ENCODE assay signal across 7 cellular contexts in the genomic region with DNA sequence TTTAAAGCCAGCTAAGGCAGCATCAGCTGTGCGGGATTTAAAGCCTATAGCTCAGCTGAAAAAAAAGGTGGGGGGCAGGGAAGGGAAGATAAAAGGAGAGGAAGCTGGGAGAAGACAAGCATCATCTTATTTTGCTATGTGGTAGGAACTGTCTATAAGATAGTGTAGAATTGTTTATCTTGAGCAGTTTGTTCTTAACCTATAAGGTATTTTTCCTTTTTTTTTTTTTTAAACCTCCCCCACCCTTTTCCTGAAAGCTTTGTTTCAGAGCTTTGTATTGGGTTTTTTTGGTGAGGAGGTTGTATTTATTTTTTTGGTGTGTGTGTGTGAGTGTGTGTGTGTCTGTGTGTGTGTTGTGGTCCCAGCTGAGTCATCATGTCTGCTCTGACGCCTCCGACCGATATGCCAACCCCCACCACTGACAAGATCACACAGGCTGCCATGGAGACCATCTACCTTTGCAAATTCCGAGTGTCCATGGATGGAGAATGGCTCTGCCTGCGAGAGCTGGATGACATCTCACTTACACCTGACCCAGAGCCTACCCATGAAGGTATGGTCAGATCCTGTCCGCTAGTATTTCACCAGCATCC. TPM values are rescaled to one million over a fixed set of nuclear protein-coding genes. Genes with fewer than 3 reads are reported as not detected.
DNase-seq lines count a peak whose midpoint lies in the region; ATAC-seq, FAIRE-seq and TF ChIP-seq lines count a peak whose summit lies in the region.

No MANE protein-coding gene starts in this region.

- peaks cover 0 to 3% (median 0%) of the 10 kb centered on the region in 5 donors for H3K36me3 Mint-ChIP-seq in naive thymus-derived CD4-positive, alpha-beta T cell

- peak overlapping the region; percentile 23 to 84 (median 75) for H3K27ac Mint-ChIP-seq in naive thymus-derived CD4-positive, alpha-beta T cell

- BruUV-seq in HCT116 (replicated peaks; lab: Mats Ljungman, UMichigan) = TSS peak; percentile 9

- no peak for DNase-seq in HCT116 (ENCODE audit: low read depth, low spot score)
- DNase-seq in SK-N-SH = peak; percentile 57
- DNase-seq in choroid plexus epithelial cell (ENCODE audit: low read depth) = peak; percentile 82
- DNase-seq in naive thymus-derived CD4-positive, alpha-beta T cell = peak in 3 of 9 donors; percentile 26 to 38 (median 31)
- peak; percentile 33 for DNase-seq in urothelium cell line (ENCODE audit: low spot score)

- FAIRE-seq in urothelium cell line (lab: Jason Lieb, UNC) = no peak

- POLR2A ChIA-PET in HCT116 (lab: Charles Lee) (no interaction called here), SK-N-SH (lab: Yijun Ruan, JAX) (interaction anchor here (0.6 to 2.1 kb wide), 8 partner anchors 10 to 316 kb away, joined by 3 to 20 read pairs (median 4); partner anchors contain the start of genes GRSF1, MOB1B and UTP3)
- POLR2A ChIA-PET in naive thymus-derived CD4-positive, alpha-beta T cell (lab: Charles Lee) = interaction anchor here (1.0 to 4.1 kb wide), 7 partner anchors 10 to 34 kb away, joined by 5 to 20 read pairs (median 11); partner anchors contain the start of gene UTP3

- no peaks in the 10 kb centered on the region for H3K9me3 ChIP-seq in HCT116 (ENCODE audit: control insufficient read depth in 1 of 2, insufficient read depth in 1 of 2, low read depth in 1 of 2, low read length in 2 of 2)
- no peaks in the 10 kb centered on the region for H3K9me3 ChIP-seq in SK-N-SH
- no peaks in the 10 kb centered on the region for H3K9me3 ChIP-seq in naive thymus-derived CD4-positive, alpha-beta T cell (ENCODE audit: control insufficient read depth in 2 of 3, low read length in 3 of 3)

- no peak for TF ChIP-seq RAD21 in HCT116 (IDR thresholded peaks at IDR 0.05; ENCODE audit: low read depth)
- no peak for TF ChIP-seq RAD21 in SK-N-SH (IDR thresholded peaks at IDR 0.05; ENCODE audit: low read length)

- WGBS in SK-N-SH (ENCODE audit: low lambda C conversion rate) = 9% methylated on average over 5 of the region's 7 CpGs

- H3K9me3 Mint-ChIP-seq in naive thymus-derived CD4-positive, alpha-beta T cell = no peaks in the 10 kb centered on the region

- H3K4me3 Mint-ChIP-seq in naive thymus-derived CD4-positive, alpha-beta T cell = peak overlapping the region; percentile 29 to 64 (median 54)

- H3K36me3 ChIP-seq in HCT116 (ENCODE audit: control insufficient read depth in 1 of 2, insufficient read depth in 2 of 2, low read length in 2 of 2) (no peaks in the 10 kb centered on the region), SK-N-SH (replicated peaks in 1 of 2; ENCODE audit: control insufficient read depth in 1 of 2, insufficient read depth in 2 of 2, low read length in 1 of 2) (peaks cover 5 to 23% of the 10 kb centered on the region in 2 experiments)
- no peaks in the 10 kb centered on the region for H3K36me3 ChIP-seq in naive thymus-derived CD4-positive, alpha-beta T cell (ENCODE audit: control insufficient read depth in 2 of 3, insufficient read depth in 3 of 3, low read length in 3 of 3)

- H2AFZ ChIP-seq in HCT116 (ENCODE audit: low read depth, low read length, poor library complexity, severe bottlenecking) = no peak overlapping the region
- H2AFZ ChIP-seq in SK-N-SH (ENCODE audit: low read depth) = peak overlapping the region; percentile 61

- TF ChIP-seq CTCF in HCT116 (IDR thresholded peaks at IDR 0.05 in 2 of 3, conservative IDR thresholded peaks at IDR 0.05 in 1 of 3; ENCODE audit: borderline replicate concordance in 1 of 3, insufficient read depth in 1 of 3, low read depth in 2 of 3, low read length in 2 of 3) (no peak), SK-N-SH (IDR thresholded peaks at IDR 0.05) (no peak), choroid plexus epithelial cell (conservative IDR thresholded peaks at IDR 0.05; ENCODE audit: low read depth, low read length) (no peak)

- H3K9me2 ChIP-seq in HCT116 (ENCODE audit: insufficient read depth) (no peaks in the 10 kb centered on the region), SK-N-SH (no peaks in the 10 kb centered on the region)

- H3F3A ChIP-seq in SK-N-SH (replicated peaks; ENCODE audit: insufficient read depth) = peaks cover 9% of the 10 kb centered on the region

- CTCF ChIA-PET in HCT116 (lab: Charles Lee) (interaction anchor here (1.8 kb wide), 1 partner anchor 13 kb away, joined by 10 read pairs; no protein-coding TSS in a partner anchor), SK-N-SH (lab: Yijun Ruan, JAX) (interaction anchor here (0.7 to 2.3 kb wide), 6 partner anchors 14 to 116 kb away, joined by 3 to 9 read pairs (median 3); partner anchors contain the start of gene UTP3)
- CTCF ChIA-PET in naive thymus-derived CD4-positive, alpha-beta T cell (lab: Charles Lee) = interaction anchor here (1.0 to 2.7 kb wide), 5 partner anchors 12 to 29 kb away, joined by 3 to 9 read pairs (median 3); no protein-coding TSS in a partner anchor

- H4K20me1 ChIP-seq in HCT116 (ENCODE audit: insufficient read depth) (no peaks in the 10 kb centered on the region), SK-N-SH (ENCODE audit: insufficient read depth) (peaks cover 14% of the 10 kb centered on the region; the same call in 1 of the 2 replicates)

- peaks cover 0 to 3% (median 0%) of the 10 kb centered on the region in 5 donors for H3K27me3 Mint-ChIP-seq in naive thymus-derived CD4-positive, alpha-beta T cell

- no peak for TF ChIP-seq POLR2A in HCT116 (IDR thresholded peaks at IDR 0.05; ENCODE audit: borderline replicate concordance, extremely low read depth, insufficient read depth, insufficient read length)

- H3K4me1 Mint-ChIP-seq in naive thymus-derived CD4-positive, alpha-beta T cell = peaks cover 12 to 36% (median 23%) of the 10 kb centered on the region in 7 donors

- no peak for TF ChIP-seq EP300 in SK-N-SH (IDR thresholded peaks at IDR 0.05; ENCODE audit: borderline replicate concordance in 1 of 2, low read depth in 1 of 2, low read length in 1 of 2)

- no peak overlapping the region for H3K4me2 ChIP-seq in HCT116 (ENCODE audit: low read length)
- H3K4me2 ChIP-seq in SK-N-SH = peak overlapping the region; percentile 80

- H3K27me3 ChIP-seq in HCT116 (ENCODE audit: insufficient read depth, low read length) (no peaks in the 10 kb centered on the region), SK-N-SH (ENCODE audit: insufficient read depth) (no peaks in the 10 kb centered on the region)
- H3K27me3 ChIP-seq in naive thymus-derived CD4-positive, alpha-beta T cell (ENCODE audit: control insufficient read depth in 2 of 2, insufficient read depth in 2 of 2, low read length in 2 of 2) = no peaks in the 10 kb centered on the region

- ATAC-seq in HCT116 = no peak
- ATAC-seq in naive thymus-derived CD4-positive, alpha-beta T cell = peak; percentile 77
- no peak for ATAC-seq in GM21825 (IDR thresholded peaks at IDR 0.05; ENCODE audit: unreplicated experiment)
- no peak for ATAC-seq in GM21515 (IDR thresholded peaks at IDR 0.05; ENCODE audit: unreplicated experiment)

- H3K79me2 ChIP-seq in HCT116 (ENCODE audit: insufficient read depth, low read length) (peaks cover 14% of the 10 kb centered on the region; the same call in 1 of the 2 replicates), SK-N-SH (ENCODE audit: insufficient read depth) (peaks cover 78% of the 10 kb centered on the region)

- H3K4me3 ChIP-seq in HCT116 (replicated peaks in 1 of 2; ENCODE audit: low read depth in 1 of 2, low read length in 2 of 2) = no peak overlapping the region
- H3K4me3 ChIP-seq in SK-N-SH (ENCODE audit: low read depth in 2 of 2, low read length in 1 of 2) = peak overlapping the region; percentile 59 to 80
- H3K4me3 ChIP-seq in choroid plexus epithelial cell (ENCODE audit: low read depth, low read length) = peak overlapping the region; percentile 60
- no peak overlapping the region for H3K4me3 ChIP-seq in naive thymus-derived CD4-positive, alpha-beta T cell (ENCODE audit: low read length)

- RAD21 ChIA-PET in HCT116 (lab: Charles Lee; ENCODE audit: low non-redundant PET in 1 of 2, low total read pairs in 2 of 2, uncharacterized antibody in 2 of 2, unreplicated experiment in 2 of 2) = no interaction called here

- H3K27ac ChIP-seq in HCT116 (ENCODE audit: low read depth, low read length) (no peak overlapping the region), SK-N-SH (ENCODE audit: low read depth in 2 of 2, low read length in 1 of 2) (peak overlapping the region; percentile 93)
- H3K27ac ChIP-seq in naive thymus-derived CD4-positive, alpha-beta T cell (ENCODE audit: low read depth, low read length) = peak overlapping the region; percentile 20

- H3K9ac ChIP-seq in HCT116 (ENCODE audit: low read length) = no peak overlapping the region
- peak overlapping the region; percentile 87 for H3K9ac ChIP-seq in SK-N-SH

- intact Hi-C loops in HCT116 (cut with micrococcal nuclease) = no loop called here
- intact Hi-C loops in naive thymus-derived CD4-positive, alpha-beta T cell (cut with micrococcal nuclease) = loop anchor here in 1 of 2 donors (1.0 kb wide), 4 partner anchors 10 to 34 kb away; partner anchors contain the start of gene UTP3

- peaks cover 0 to 3% of the 10 kb centered on the region in 2 experiments; a peak in 1 of 4 replicates for H3K4me1 ChIP-seq in HCT116 (ENCODE audit: control insufficient read depth in 1 of 2, insufficient read depth in 2 of 2, low read length in 2 of 2)
- peaks cover 0 to 14% of the 10 kb centered on the region in 2 experiments; a peak in 2 of 4 replicates for H3K4me1 ChIP-seq in SK-N-SH (ENCODE audit: control insufficient read depth in 1 of 2, insufficient read depth in 2 of 2, low read depth in 1 of 2, low read length in 1 of 2)
- H3K4me1 ChIP-seq in naive thymus-derived CD4-positive, alpha-beta T cell (ENCODE audit: control insufficient read depth in 2 of 2, insufficient read depth in 2 of 2, low read length in 2 of 2) = peaks cover 4 to 19% of the 10 kb centered on the region in 2 donors

RNA-seq across cellular contexts. Expression of gene RUFY3, which starts 0.5 kb away (rescaled TPM):
- total RNA-seq in HCT116 (2021; ENCODE audit: unreplicated experiment) = 32.9 TPM
- polyA plus RNA-seq in HCT116 (2012) = 9.0 and 9.6 TPM in 2 replicates
- 22.8 and 30.7 TPM in 2 replicates for polyA plus RNA-seq in SK-N-SH (2012; rRNA removed)
- 16.9 and 18.5 TPM in 2 replicates for polyA plus RNA-seq in SK-N-SH (2012; cell fraction: cytosol; rRNA removed)
- 77.0 and 116 TPM in 2 replicates for polyA plus RNA-seq in SK-N-SH (2012; cell fraction: nucleus; rRNA removed)
- 10 to 100 TPM; 17.3 to 41.2 (median 39.3) TPM for total RNA-seq in naive thymus-derived CD4-positive, alpha-beta T cell
- 1 to 10 TPM; 4.0 to 5.7 TPM for polyA plus RNA-seq in naive thymus-derived CD4-positive, alpha-beta T cell

RNA-seq across cellular contexts. Expression of gene UTP3, which starts 34.0 kb away (rescaled TPM):
- total RNA-seq in HCT116 (2021; ENCODE audit: unreplicated experiment) = 33.7 TPM
- 28.3 and 30.6 TPM in 2 replicates for polyA plus RNA-seq in HCT116 (2012)
- polyA plus RNA-seq in SK-N-SH (2012; rRNA removed) = 36.9 and 39.0 TPM in 2 replicates
- polyA plus RNA-seq in SK-N-SH (2012; cell fraction: cytosol; rRNA removed) = 43.6 and 51.5 TPM in 2 replicates
- 9.2 and 14.1 TPM in 2 replicates for polyA plus RNA-seq in SK-N-SH (2012; cell fraction: nucleus; rRNA removed)
- total RNA-seq in naive thymus-derived CD4-positive, alpha-beta T cell = 10 to 100 TPM; 17.4 to 44.9 (median 36.5) TPM
- polyA plus RNA-seq in naive thymus-derived CD4-positive, alpha-beta T cell = 10 to 100 TPM; 11.3 to 23.2 TPM

RNA-seq across cellular contexts. Expression of gene JCHAIN, which starts 56.0 kb away (rescaled TPM):
- 0.79 TPM for total RNA-seq in HCT116 (2021; ENCODE audit: unreplicated experiment)
- 0.32 TPM in 1 of 2 replicates, not detected in the other for polyA plus RNA-seq in HCT116 (2012)
- polyA plus RNA-seq in SK-N-SH (2012; rRNA removed) = 1.0 and 1.1 TPM in 2 replicates
- 1.5 and 2.2 TPM in 2 replicates for polyA plus RNA-seq in SK-N-SH (2012; cell fraction: cytosol; rRNA removed)
- 0.67 and 1.0 TPM in 2 replicates for polyA plus RNA-seq in SK-N-SH (2012; cell fraction: nucleus; rRNA removed)
- total RNA-seq in naive thymus-derived CD4-positive, alpha-beta T cell = 100 to 1,000 TPM in 1 of 5 experiments, 10 to 100 TPM in 1, not detected in 3; 71.5 to 223 TPM
- polyA plus RNA-seq in naive thymus-derived CD4-positive, alpha-beta T cell = 1 to 10 TPM in 1 of 2 donors, under 1 TPM in 1; 0.81 to 2.3 TPM

Comparison
In these comparisons a context has a peak if more than half of its experiments do, and no peak if none do; other contexts are left out.
1. H3K4me3 ChIP-seq: peak in SK-N-SH (2 of 2) and choroid plexus epithelial cell (single experiment); none in HCT116 (0 of 2) and naive thymus-derived CD4-positive, alpha-beta T cell (single experiment).
2. Of the 11 proteins assayed by ChIP-seq in both SK-N-SH and HCT116: peak only in SK-N-SH: JUND and SIN3A; only in HCT116: none; in both: none; in neither: 9.